8 cellular contexts compared by ENCODE assay signal in the genomic region with DNA sequence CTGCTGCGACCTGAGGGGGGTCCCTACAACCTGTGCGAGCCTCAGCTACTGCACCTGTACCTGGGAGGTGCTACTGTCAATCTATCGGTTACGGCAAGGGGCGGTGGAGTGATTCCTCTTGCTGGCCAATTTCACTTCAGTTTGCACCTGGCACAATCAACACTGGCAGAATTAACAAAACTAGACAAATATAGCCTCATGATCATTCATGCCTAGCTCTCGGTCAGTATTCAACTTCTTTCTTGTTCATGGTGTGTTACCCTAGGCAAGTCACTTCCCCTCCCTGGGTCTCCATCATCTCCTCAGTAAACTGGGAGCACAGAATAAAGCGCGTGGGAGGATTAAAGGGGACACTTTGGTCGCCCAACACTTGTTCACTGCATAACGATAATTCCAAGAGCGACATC. TPM values are rescaled to one million over a fixed set of nuclear protein-coding genes. Genes with fewer than 3 reads are reported as not detected.
DNase-seq lines count a peak whose midpoint lies in the region; ATAC-seq and TF ChIP-seq lines count a peak whose summit lies in the region.

No MANE protein-coding gene starts in this region.

- intact Hi-C loops in mammary epithelial cell (cut with micrococcal nuclease): loop anchor here (2.0 to 5.0 kb wide), 2 partner anchors 152 to 313 kb away; a partner anchor contains a TSS

- CTCF ChIA-PET in mammary epithelial cell (lab: Charles Lee; ENCODE audit: low non-redundant PET): interaction anchor here (0.6 kb wide), 1 partner anchor 218 kb away, joined by 8 read pairs; no protein-coding TSS in a partner anchor
- CTCF ChIA-PET in GM10248 (lab: Yijun Ruan, JAX): interaction anchor here (1.0 to 1.7 kb wide), 2 partner anchors 9 to 22 kb away, joined by 3 to 4 read pairs; no protein-coding TSS in a partner anchor

- H3K36me3 ChIP-seq in DND-41 (ENCODE audit: insufficient read depth, low read length) (peaks cover 42% of the 10 kb centered on the region), mammary epithelial cell (ENCODE audit: insufficient read depth, low read length) (peaks cover 6% of the 10 kb centered on the region), muscle layer of duodenum (ENCODE audit: control insufficient read depth in 1 of 2, insufficient read depth in 2 of 2, low read length in 2 of 2) (peaks cover 0 to 4% of the 10 kb centered on the region in 2 donors)

- H3K4me2 ChIP-seq in DND-41 (ENCODE audit: insufficient read depth, low read length) (peak overlapping the region; percentile 94), mammary epithelial cell (ENCODE audit: insufficient read depth, low read depth, low read length) (peak overlapping the region; percentile 91)

- BruUV-seq in mammary epithelial cell (replicated peaks; lab: Mats Ljungman, UMichigan): no TSS peak

- H2AFZ ChIP-seq in DND-41 (ENCODE audit: low read depth, low read length) (peak overlapping the region; percentile 83), mammary epithelial cell (ENCODE audit: low read depth, low read length) (peak overlapping the region; percentile 94)

- ATAC-seq in DND-41 (ENCODE audit: insufficient read depth, low read depth): no peak

- H3K27me3 ChIP-seq in DND-41 (ENCODE audit: insufficient read depth, low read length, poor library complexity): no peaks in the 10 kb centered on the region
- H3K27me3 ChIP-seq in HL-60 (ENCODE audit: insufficient read depth, poor library complexity, severe bottlenecking): no peaks in the 10 kb centered on the region
- H3K27me3 ChIP-seq in mammary epithelial cell (ENCODE audit: insufficient read depth, low read length): no peaks in the 10 kb centered on the region
- H3K27me3 ChIP-seq in muscle layer of duodenum (ENCODE audit: low read depth, low read length): no peaks in the 10 kb centered on the region

- H3K4me3 ChIP-seq in DND-41 (ENCODE audit: low read depth in 1 of 2, low read length in 2 of 2) (peak overlapping the region; percentile 48 to 73), HL-60 (replicated peaks; ENCODE audit: insufficient read depth, low read length) (peak overlapping the region; percentile 69), mammary epithelial cell (replicated peaks in 1 of 3; ENCODE audit: insufficient read depth in 1 of 3, low read depth in 2 of 3, low read length in 3 of 3) (peak overlapping the region; percentile 77 to 92 (median 85)), muscle layer of duodenum (ENCODE audit: low read depth in 1 of 2, low read length in 2 of 2) (peak overlapping the region; percentile 92 to 94)

- H3K79me2 ChIP-seq in DND-41 (ENCODE audit: insufficient read depth, low read length): peaks cover 96% of the 10 kb centered on the region
- peaks cover 78% of the 10 kb centered on the region for H3K79me2 ChIP-seq in mammary epithelial cell (ENCODE audit: insufficient read depth, low read length)

- WGBS in mammary epithelial cell (ENCODE audit: low coverage, missing lambda C conversion rate): 0% methylated on average over 8 of the region's 11 CpGs

- no peak for DNase-seq in DND-41
- DNase-seq in HL-60 (ENCODE audit: low read depth in 1 of 2, low spot score in 1 of 2): no peak
- no peak for DNase-seq in mammary epithelial cell
- DNase-seq in NCI-H2227 (lab: John Stamatoyannopoulos, UW; ENCODE audit: unreplicated experiment): no peak
- DNase-seq in dermis blood vessel endothelial cell: no peak
- no peak for DNase-seq in activated CD4-positive, CD25-positive, alpha-beta regulatory T cell treated with anti-CD3 and anti-CD28 coated beads, Interleukin-2, amount 50 U/mL, for 72 hours
- no peak for DNase-seq in GM10248 (ENCODE audit: extremely low spot score)

- TF ChIP-seq CTCF in DND-41 (IDR thresholded peaks at IDR 0.05; ENCODE audit: borderline replicate concordance, extremely low read depth, low read length, poor library complexity, severe bottlenecking) (no peak), HL-60 (IDR thresholded peaks at IDR 0.05; ENCODE audit: insufficient read depth, low read length) (no peak), mammary epithelial cell (conservative IDR thresholded peaks at IDR 0.05 in 1 of 2, IDR thresholded peaks at IDR 0.05 in 1 of 2; ENCODE audit: extremely low read depth in 1 of 2, insufficient read depth in 1 of 2, low read depth in 1 of 2, low read length in 2 of 2) (no peak), GM10248 (IDR thresholded peaks at IDR 0.05; ENCODE audit: control extremely low read depth, extremely low read depth, low read depth, missing control alignments) (no peak)

- POLR2A ChIA-PET in GM10248 (lab: Yijun Ruan, JAX): interaction anchor here (0.6 to 1.6 kb wide), 2 partner anchors 51 to 197 kb away, joined by 4 to 6 read pairs; no protein-coding TSS in a partner anchor

- H3K9ac ChIP-seq in DND-41 (ENCODE audit: low read depth, low read length) (peak overlapping the region; percentile 78), mammary epithelial cell (ENCODE audit: insufficient read depth, low read length) (peak overlapping the region; percentile 84)

- H4K20me1 ChIP-seq in DND-41 (ENCODE audit: insufficient read depth, low read length) (peaks cover 72% of the 10 kb centered on the region), mammary epithelial cell (ENCODE audit: insufficient read depth, low read length) (no peaks in the 10 kb centered on the region)

- H3K27ac ChIP-seq in DND-41 (ENCODE audit: low read length) (peak overlapping the region; percentile 93), HL-60 (replicated peaks) (peak overlapping the region; percentile 96), mammary epithelial cell (ENCODE audit: insufficient read depth, low read depth, low read length) (peak overlapping the region; percentile 84), muscle layer of duodenum (ENCODE audit: low read length) (peak overlapping the region; percentile 88)

- dilution Hi-C loops in mammary epithelial cell (cut with HindIII; ENCODE audit: low sequenced_read_pairs): loop anchor here (5.0 kb wide), 1 partner anchor 93 kb away; no protein-coding TSS in a partner anchor

- in situ Hi-C loops in mammary epithelial cell (cut with MboI; ENCODE audit: low sequenced_read_pairs in 2 of 2): loop anchor here in 1 of 2 donors (10.0 kb wide), 1 partner anchor 310 kb away; no protein-coding TSS in a partner anchor

- H3K4me1 ChIP-seq in DND-41 (ENCODE audit: insufficient read depth, low read length) (peaks cover 48% of the 10 kb centered on the region), mammary epithelial cell (ENCODE audit: insufficient read depth, low read length) (peaks cover 26% of the 10 kb centered on the region), muscle layer of duodenum (ENCODE audit: control insufficient read depth in 1 of 2, insufficient read depth in 2 of 2, low read length in 2 of 2) (peaks cover 10 to 35% of the 10 kb centered on the region in 2 donors)

- H3K9me3 ChIP-seq in DND-41 (ENCODE audit: insufficient read depth, low read length, severe bottlenecking) (no peaks in the 10 kb centered on the region), mammary epithelial cell (replicated peaks; ENCODE audit: insufficient read depth, low read length) (no peaks in the 10 kb centered on the region), muscle layer of duodenum (ENCODE audit: control insufficient read depth in 1 of 2, low read length in 2 of 2) (no peaks in the 10 kb centered on the region)

RNA-seq across cellular contexts. Expression of a gene that starts 0.6 kb away (rescaled TPM):
- 10 to 100 TPM in 1 of 2 donors, 1 to 10 TPM in 1; 1.2 to 12.5 TPM for total RNA-seq in mammary epithelial cell
- 15.6 TPM for polyA plus RNA-seq in mammary epithelial cell
- polyA minus RNA-seq in mammary epithelial cell: 2.8 TPM
- 4.1 and 4.6 TPM in 2 replicates for total RNA-seq in dermis blood vessel endothelial cell

RNA-seq across cellular contexts. Expression of a gene that starts 0.9 kb away (rescaled TPM):
- total RNA-seq in mammary epithelial cell (10 to 100 TPM; 61.2 to 64.5 TPM), dermis blood vessel endothelial cell (53.6 and 62.1 TPM in 2 replicates)
- polyA plus RNA-seq in mammary epithelial cell: 37.8 TPM
- polyA minus RNA-seq in mammary epithelial cell: 61.1 TPM

RNA-seq across cellular contexts. Expression of a gene that starts 48.0 kb away (rescaled TPM):
- 1 to 10 TPM; 1.2 to 3.5 TPM for total RNA-seq in mammary epithelial cell
- polyA plus RNA-seq in mammary epithelial cell: 1.8 TPM
- polyA minus RNA-seq in mammary epithelial cell: 11.2 TPM
- total RNA-seq in dermis blood vessel endothelial cell: 2.0 and 3.7 TPM in 2 replicates
